In the genomic region with DNA sequence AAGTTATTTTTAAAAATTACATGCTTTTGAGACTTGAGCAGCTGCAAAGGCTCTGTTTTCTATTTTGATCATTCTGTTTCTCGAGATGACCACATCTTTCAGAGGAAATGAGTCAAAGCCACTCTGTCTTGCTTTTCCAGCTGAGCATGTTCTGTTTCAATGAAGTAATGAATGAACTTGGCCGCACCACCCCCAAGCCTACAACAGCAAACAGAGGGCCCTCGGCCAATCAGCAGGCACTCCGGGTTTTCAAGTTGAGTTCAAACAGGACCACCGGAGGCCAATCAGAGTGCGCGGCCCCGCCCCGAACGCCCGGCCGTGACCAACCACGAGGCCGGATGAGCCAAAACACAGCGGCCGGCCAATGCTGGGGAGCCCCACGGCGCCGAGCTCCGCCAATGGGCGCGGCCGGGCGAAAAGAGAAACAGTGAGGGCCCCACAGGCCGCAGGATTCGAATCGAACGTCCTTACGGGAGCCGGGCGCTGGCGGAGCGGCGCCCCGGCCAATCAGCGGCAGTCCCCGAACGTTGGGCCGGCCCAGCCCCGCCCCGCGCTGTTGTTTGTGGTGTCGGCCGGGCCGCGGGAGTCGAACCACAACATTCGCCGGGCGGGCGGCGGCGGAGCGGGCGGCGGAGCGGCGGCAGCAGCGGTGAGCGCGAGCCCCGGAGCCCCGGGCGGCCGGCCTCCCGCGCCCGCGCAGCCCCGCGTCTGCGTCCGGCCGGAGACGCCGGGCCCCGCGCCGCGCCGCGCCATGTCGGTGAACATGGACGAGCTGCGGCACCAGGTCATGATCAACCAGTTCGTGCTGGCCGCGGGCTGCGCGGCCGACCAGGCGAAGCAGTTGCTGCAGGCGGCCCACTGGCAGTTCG, we compare ENCODE assay signal across 1 cellular context.
TF ChIP-seq lines count a peak whose summit lies in the region.

A gene (plus strand): TSS at position 594 of the 869 bp plus-strand sequence. CDS start 158 bp downstream, at position 752.

TF ChIP-seq in HepG2, 621 proteins besides CTCF, POLR2A, EP300 and RAD21 (continued from another document and continues in another):
- TF ChIP-seq, protein P1, sequence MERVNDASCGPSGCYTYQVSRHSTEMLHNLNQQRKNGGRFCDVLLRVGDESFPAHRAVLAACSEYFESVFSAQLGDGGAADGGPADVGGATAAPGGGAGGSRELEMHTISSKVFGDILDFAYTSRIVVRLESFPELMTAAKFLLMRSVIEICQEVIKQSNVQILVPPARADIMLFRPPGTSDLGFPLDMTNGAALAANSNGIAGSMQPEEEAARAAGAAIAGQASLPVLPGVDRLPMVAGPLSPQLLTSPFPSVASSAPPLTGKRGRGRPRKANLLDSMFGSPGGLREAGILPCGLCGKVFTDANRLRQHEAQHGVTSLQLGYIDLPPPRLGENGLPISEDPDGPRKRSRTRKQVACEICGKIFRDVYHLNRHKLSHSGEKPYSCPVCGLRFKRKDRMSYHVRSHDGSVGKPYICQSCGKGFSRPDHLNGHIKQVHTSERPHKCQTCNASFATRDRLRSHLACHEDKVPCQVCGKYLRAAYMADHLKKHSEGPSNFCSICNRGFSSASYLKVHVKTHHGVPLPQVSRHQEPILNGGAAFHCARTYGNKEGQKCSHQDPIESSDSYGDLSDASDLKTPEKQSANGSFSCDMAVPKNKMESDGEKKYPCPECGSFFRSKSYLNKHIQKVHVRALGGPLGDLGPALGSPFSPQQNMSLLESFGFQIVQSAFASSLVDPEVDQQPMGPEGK (CRISPR knock-in tag; IDR thresholded peaks at IDR 0.05), result peak; percentile 42; the same call in 1 of the 2 replicates
- peak in 1 of 2 experiments; percentile 48; a peak in 1 of 4 replicates for TF ChIP-seq KLF16 (CRISPR knock-in tag; IDR thresholded peaks at IDR 0.05)
- no peak for TF ChIP-seq ZNF383 (CRISPR knock-in tag; IDR thresholded peaks at IDR 0.05; ENCODE audit: borderline replicate concordance)
- TF ChIP-seq ZNF124 (CRISPR knock-in tag; IDR thresholded peaks at IDR 0.05), result no peak
- TF ChIP-seq HDAC1 (CRISPR knock-in tag; IDR thresholded peaks at IDR 0.05), result peak; percentile 73
- TF ChIP-seq, protein P2, sequence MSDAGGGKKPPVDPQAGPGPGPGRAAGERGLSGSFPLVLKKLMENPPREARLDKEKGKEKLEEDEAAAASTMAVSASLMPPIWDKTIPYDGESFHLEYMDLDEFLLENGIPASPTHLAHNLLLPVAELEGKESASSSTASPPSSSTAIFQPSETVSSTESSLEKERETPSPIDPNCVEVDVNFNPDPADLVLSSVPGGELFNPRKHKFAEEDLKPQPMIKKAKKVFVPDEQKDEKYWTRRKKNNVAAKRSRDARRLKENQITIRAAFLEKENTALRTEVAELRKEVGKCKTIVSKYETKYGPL (CRISPR knock-in tag; IDR thresholded peaks at IDR 0.05), result no peak
- no peak for TF ChIP-seq SRSF1 (optimal IDR thresholded peaks at IDR 0.05; ENCODE audit: low read depth, low read length)
- TF ChIP-seq KDM3A (CRISPR knock-in tag; IDR thresholded peaks at IDR 0.05; ENCODE audit: low read depth), result no peak
- TF ChIP-seq, protein P3, sequence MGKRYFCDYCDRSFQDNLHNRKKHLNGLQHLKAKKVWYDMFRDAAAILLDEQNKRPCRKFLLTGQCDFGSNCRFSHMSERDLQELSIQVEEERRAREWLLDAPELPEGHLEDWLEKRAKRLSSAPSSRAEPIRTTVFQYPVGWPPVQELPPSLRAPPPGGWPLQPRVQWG (CRISPR knock-in tag; IDR thresholded peaks at IDR 0.05; ENCODE audit: borderline replicate concordance, low read depth), result no peak
- TF ChIP-seq, protein P4, sequence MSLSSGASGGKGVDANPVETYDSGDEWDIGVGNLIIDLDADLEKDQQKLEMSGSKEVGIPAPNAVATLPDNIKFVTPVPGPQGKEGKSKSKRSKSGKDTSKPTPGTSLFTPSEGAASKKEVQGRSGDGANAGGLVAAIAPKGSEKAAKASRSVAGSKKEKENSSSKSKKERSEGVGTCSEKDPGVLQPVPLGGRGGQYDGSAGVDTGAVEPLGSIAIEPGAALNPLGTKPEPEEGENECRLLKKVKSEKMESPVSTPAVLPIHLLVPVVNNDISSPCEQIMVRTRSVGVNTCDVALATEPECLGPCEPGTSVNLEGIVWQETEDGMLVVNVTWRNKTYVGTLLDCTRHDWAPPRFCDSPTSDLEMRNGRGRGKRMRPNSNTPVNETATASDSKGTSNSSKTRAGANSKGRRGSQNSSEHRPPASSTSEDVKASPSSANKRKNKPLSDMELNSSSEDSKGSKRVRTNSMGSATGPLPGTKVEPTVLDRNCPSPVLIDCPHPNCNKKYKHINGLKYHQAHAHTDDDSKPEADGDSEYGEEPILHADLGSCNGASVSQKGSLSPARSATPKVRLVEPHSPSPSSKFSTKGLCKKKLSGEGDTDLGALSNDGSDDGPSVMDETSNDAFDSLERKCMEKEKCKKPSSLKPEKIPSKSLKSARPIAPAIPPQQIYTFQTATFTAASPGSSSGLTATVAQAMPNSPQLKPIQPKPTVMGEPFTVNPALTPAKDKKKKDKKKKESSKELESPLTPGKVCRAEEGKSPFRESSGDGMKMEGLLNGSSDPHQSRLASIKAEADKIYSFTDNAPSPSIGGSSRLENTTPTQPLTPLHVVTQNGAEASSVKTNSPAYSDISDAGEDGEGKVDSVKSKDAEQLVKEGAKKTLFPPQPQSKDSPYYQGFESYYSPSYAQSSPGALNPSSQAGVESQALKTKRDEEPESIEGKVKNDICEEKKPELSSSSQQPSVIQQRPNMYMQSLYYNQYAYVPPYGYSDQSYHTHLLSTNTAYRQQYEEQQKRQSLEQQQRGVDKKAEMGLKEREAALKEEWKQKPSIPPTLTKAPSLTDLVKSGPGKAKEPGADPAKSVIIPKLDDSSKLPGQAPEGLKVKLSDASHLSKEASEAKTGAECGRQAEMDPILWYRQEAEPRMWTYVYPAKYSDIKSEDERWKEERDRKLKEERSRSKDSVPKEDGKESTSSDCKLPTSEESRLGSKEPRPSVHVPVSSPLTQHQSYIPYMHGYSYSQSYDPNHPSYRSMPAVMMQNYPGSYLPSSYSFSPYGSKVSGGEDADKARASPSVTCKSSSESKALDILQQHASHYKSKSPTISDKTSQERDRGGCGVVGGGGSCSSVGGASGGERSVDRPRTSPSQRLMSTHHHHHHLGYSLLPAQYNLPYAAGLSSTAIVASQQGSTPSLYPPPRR (CRISPR knock-in tag; IDR thresholded peaks at IDR 0.05; ENCODE audit: borderline replicate concordance), result no peak
- TF ChIP-seq, protein P5, sequence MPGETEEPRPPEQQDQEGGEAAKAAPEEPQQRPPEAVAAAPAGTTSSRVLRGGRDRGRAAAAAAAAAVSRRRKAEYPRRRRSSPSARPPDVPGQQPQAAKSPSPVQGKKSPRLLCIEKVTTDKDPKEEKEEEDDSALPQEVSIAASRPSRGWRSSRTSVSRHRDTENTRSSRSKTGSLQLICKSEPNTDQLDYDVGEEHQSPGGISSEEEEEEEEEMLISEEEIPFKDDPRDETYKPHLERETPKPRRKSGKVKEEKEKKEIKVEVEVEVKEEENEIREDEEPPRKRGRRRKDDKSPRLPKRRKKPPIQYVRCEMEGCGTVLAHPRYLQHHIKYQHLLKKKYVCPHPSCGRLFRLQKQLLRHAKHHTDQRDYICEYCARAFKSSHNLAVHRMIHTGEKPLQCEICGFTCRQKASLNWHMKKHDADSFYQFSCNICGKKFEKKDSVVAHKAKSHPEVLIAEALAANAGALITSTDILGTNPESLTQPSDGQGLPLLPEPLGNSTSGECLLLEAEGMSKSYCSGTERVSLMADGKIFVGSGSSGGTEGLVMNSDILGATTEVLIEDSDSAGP (CRISPR knock-in tag; IDR thresholded peaks at IDR 0.05; ENCODE audit: borderline replicate concordance), result no peak; the same call in 1 of the 2 replicates
- peak; percentile 13; the same call in 1 of the 2 replicates for TF ChIP-seq GATAD2A (CRISPR knock-in tag; IDR thresholded peaks at IDR 0.05)
- TF ChIP-seq ZNF780A (CRISPR knock-in tag; IDR thresholded peaks at IDR 0.05), result no peak
- peak; percentile 63 for TF ChIP-seq XRCC5 (optimal IDR thresholded peaks at IDR 0.05; ENCODE audit: low read length)
- TF ChIP-seq, protein P6, sequence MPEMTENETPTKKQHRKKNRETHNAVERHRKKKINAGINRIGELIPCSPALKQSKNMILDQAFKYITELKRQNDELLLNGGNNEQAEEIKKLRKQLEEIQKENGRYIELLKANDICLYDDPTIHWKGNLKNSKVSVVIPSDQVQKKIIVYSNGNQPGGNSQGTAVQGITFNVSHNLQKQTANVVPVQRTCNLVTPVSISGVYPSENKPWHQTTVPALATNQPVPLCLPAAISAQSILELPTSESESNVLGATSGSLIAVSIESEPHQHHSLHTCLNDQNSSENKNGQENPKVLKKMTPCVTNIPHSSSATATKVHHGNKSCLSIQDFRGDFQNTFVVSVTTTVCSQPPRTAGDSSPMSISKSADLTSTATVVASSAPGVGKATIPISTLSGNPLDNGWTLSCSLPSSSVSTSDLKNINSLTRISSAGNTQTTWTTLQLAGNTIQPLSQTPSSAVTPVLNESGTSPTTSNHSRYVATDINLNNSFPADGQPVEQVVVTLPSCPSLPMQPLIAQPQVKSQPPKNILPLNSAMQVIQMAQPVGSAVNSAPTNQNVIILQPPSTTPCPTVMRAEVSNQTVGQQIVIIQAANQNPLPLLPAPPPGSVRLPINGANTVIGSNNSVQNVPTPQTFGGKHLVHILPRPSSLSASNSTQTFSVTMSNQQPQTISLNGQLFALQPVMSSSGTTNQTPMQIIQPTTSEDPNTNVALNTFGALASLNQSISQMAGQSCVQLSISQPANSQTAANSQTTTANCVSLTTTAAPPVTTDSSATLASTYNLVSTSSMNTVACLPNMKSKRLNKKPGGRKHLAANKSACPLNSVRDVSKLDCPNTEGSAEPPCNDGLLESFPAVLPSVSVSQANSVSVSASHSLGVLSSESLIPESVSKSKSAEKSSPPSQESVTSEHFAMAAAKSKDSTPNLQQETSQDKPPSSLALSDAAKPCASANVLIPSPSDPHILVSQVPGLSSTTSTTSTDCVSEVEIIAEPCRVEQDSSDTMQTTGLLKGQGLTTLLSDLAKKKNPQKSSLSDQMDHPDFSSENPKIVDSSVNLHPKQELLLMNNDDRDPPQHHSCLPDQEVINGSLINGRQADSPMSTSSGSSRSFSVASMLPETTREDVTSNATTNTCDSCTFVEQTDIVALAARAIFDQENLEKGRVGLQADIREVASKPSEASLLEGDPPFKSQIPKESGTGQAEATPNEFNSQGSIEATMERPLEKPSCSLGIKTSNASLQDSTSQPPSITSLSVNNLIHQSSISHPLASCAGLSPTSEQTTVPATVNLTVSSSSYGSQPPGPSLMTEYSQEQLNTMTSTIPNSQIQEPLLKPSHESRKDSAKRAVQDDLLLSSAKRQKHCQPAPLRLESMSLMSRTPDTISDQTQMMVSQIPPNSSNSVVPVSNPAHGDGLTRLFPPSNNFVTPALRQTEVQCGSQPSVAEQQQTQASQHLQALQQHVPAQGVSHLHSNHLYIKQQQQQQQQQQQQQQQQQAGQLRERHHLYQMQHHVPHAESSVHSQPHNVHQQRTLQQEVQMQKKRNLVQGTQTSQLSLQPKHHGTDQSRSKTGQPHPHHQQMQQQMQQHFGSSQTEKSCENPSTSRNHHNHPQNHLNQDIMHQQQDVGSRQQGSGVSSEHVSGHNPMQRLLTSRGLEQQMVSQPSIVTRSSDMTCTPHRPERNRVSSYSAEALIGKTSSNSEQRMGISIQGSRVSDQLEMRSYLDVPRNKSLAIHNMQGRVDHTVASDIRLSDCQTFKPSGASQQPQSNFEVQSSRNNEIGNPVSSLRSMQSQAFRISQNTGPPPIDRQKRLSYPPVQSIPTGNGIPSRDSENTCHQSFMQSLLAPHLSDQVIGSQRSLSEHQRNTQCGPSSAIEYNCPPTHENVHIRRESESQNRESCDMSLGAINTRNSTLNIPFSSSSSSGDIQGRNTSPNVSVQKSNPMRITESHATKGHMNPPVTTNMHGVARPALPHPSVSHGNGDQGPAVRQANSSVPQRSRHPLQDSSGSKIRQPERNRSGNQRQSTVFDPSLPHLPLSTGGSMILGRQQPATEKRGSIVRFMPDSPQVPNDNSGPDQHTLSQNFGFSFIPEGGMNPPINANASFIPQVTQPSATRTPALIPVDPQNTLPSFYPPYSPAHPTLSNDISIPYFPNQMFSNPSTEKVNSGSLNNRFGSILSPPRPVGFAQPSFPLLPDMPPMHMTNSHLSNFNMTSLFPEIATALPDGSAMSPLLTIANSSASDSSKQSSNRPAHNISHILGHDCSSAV (CRISPR knock-in tag; IDR thresholded peaks at IDR 0.05; ENCODE audit: borderline replicate concordance), result no peak
- TF ChIP-seq, protein P7, sequence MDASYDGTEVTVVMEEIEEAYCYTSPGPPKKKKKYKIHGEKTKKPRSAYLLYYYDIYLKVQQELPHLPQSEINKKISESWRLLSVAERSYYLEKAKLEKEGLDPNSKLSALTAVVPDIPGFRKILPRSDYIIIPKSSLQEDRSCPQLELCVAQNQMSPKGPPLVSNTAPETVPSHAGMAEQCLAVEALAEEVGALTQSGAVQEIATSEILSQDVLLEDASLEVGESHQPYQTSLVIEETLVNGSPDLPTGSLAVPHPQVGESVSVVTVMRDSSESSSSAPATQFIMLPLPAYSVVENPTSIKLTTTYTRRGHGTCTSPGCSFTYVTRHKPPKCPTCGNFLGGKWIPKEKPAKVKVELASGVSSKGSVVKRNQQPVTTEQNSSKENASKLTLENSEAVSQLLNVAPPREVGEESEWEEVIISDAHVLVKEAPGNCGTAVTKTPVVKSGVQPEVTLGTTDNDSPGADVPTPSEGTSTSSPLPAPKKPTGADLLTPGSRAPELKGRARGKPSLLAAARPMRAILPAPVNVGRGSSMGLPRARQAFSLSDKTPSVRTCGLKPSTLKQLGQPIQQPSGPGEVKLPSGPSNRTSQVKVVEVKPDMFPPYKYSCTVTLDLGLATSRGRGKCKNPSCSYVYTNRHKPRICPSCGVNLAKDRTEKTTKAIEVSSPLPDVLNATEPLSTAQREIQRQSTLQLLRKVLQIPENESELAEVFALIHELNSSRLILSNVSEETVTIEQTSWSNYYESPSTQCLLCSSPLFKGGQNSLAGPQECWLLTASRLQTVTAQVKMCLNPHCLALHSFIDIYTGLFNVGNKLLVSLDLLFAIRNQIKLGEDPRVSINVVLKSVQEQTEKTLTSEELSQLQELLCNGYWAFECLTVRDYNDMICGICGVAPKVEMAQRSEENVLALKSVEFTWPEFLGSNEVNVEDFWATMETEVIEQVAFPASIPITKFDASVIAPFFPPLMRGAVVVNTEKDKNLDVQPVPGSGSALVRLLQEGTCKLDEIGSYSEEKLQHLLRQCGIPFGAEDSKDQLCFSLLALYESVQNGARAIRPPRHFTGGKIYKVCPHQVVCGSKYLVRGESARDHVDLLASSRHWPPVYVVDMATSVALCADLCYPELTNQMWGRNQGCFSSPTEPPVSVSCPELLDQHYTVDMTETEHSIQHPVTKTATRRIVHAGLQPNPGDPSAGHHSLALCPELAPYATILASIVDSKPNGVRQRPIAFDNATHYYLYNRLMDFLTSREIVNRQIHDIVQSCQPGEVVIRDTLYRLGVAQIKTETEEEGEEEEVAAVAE (CRISPR knock-in tag; IDR thresholded peaks at IDR 0.05; ENCODE audit: borderline replicate concordance), result peak; percentile 76; the same call in 1 of the 2 replicates
- TF ChIP-seq SMAD9 (CRISPR knock-in tag; IDR thresholded peaks at IDR 0.05), result no peak
- no peak for TF ChIP-seq ZNF225 (CRISPR knock-in tag; IDR thresholded peaks at IDR 0.05)
- no peak; the same call in 1 of the 2 replicates for TF ChIP-seq HDAC2 (CRISPR knock-in tag; IDR thresholded peaks at IDR 0.05)
- no peak for TF ChIP-seq ZNF775 (CRISPR knock-in tag; IDR thresholded peaks at IDR 0.05; ENCODE audit: borderline replicate concordance)
- TF ChIP-seq, protein P8, sequence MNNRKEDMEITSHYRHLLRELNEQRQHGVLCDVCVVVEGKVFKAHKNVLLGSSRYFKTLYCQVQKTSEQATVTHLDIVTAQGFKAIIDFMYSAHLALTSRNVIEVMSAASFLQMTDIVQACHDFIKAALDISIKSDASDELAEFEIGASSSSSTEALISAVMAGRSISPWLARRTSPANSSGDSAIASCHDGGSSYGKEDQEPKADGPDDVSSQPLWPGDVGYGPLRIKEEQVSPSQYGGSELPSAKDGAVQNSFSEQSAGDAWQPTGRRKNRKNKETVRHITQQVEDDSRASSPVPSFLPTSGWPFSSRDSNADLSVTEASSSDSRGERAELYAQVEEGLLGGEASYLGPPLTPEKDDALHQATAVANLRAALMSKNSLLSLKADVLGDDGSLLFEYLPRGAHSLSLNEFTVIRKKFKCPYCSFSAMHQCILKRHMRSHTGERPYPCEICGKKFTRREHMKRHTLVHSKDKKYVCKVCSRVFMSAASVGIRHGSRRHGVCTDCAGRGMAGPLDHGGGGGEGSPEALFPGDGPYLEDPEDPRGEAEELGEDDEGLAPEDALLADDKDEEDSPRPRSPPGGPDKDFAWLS (CRISPR knock-in tag; IDR thresholded peaks at IDR 0.05; ENCODE audit: borderline replicate concordance), result no peak
